ENCODE assay signal across 1 cellular context in genomic region chr12:12985817-12986408, GRCh38.
A peak's percentile ranks its signal among the peaks of the same experiment; 100 is the strongest.
TF ChIP-seq lines count a peak whose summit lies in the region.

No MANE protein-coding gene starts in this region.

TF ChIP-seq in WTC11, 78 proteins besides CTCF, POLR2A, EP300 and RAD21 (continued from another document):
- TF ChIP-seq, protein P1, sequence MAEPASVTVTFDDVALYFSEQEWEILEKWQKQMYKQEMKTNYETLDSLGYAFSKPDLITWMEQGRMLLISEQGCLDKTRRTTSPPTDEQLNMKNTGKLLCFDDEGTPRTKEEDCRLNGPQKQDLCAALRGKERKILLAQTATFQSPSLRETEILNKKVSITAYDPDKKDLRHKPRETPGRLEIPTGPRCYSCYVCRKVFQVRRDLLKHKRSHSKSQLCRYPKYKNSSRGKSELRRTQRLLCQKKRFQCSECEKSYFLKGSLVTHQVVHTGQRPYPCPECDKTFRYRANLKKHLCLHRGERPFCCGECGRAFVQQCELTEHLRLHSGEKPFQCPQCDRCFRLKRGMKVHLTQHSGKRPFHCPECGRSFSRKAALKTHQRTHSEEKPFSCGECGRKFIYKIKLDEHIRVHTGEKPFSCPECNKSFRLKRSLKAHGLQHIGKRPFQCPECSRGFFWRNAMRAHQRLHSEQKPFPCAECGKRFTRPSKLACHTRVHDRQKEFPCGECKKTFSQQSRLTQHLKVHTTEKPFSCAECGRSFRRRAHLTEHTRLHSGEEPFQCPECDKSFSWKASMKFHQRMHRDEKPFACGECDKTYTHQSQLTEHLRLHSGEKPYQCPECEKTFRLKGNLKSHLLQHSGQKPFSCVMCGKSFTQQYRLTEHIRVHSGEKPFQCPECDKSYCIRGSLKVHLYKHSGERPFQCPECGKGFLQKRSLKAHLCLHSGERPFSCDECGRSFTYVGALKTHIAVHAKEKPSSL (CRISPR knock-in tag; conservative IDR thresholded peaks at IDR 0.05), result no peak
- TF ChIP-seq SP1 (CRISPR knock-in tag; conservative IDR thresholded peaks at IDR 0.05), result 0 out of 2 replicates have a peak, but pooled peaks have one; percentile 33
